In genomic region chr17:21355586-21355985, GRCh38 we compare ENCODE assay signal across 20 cellular contexts. TPM values are rescaled to one million over a fixed set of nuclear protein-coding genes. Genes with fewer than 3 reads are reported as not detected.
"Had no signal": no experiment of that assay in that cellular context is flagged by ENCODE, and none has a peak within 500 bp of the region (broad histone marks: within the 10 kb centered on the region; RNA-seq: fewer than 3 reads in every experiment).

No MANE protein-coding gene starts in this region.

- H3K4me1 ChIP-seq: SJCRH30 had no signal

- H3K9me3 ChIP-seq: SJCRH30 had no signal

- H3K36me3 ChIP-seq: SJCRH30 had no signal

- DNase-seq: IMR-90, KG1, MM.1S, NCI-H1092 treated with DMSO at 0.1 percent for 48 hours, NCI-H1436, NCI-H187, NCI-H2029, NCI-H2081 treated with DMSO at 0.1 percent for 48 hours, NCI-H2171, NCI-H226, NCI-H446, NCI-H510A, NCI-H524 treated with DMSO at 0.1 percent for 48 hours, NCI-H69, NCI-H774, RPMI8226, SHP77 treated with DMSO at 0.1 percent for 48 hours, SJCRH30 had no signal

- H3K27ac ChIP-seq: SJCRH30 had no signal

- ATAC-seq: HepG2, SK-N-SH treated with all-trans-retinoic acid at 6 μM for 48 hours had no signal

- H3K4me3 ChIP-seq: SJCRH30 had no signal

RNA-seq across cellular contexts. Expression of gene KCNJ12, which starts 20.6 kb away (rescaled TPM):
- total RNA-seq: HepG2 had no signal
